1 cellular context compared by ENCODE assay signal in genomic region chr1:193185861-193186714, GRCh38.
TF ChIP-seq lines count a peak whose summit lies in the region.

A gene with protein sequence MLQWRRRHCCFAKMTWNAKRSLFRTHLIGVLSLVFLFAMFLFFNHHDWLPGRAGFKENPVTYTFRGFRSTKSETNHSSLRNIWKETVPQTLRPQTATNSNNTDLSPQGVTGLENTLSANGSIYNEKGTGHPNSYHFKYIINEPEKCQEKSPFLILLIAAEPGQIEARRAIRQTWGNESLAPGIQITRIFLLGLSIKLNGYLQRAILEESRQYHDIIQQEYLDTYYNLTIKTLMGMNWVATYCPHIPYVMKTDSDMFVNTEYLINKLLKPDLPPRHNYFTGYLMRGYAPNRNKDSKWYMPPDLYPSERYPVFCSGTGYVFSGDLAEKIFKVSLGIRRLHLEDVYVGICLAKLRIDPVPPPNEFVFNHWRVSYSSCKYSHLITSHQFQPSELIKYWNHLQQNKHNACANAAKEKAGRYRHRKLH (minus strand): TSS chr1:193186613. CDS start chr1:193181562, 5,051 bp downstream.

TF ChIP-seq in GM23338, 12 proteins besides CTCF, POLR2A, EP300 and RAD21 (continued from another document):
- TF ChIP-seq, protein P1, sequence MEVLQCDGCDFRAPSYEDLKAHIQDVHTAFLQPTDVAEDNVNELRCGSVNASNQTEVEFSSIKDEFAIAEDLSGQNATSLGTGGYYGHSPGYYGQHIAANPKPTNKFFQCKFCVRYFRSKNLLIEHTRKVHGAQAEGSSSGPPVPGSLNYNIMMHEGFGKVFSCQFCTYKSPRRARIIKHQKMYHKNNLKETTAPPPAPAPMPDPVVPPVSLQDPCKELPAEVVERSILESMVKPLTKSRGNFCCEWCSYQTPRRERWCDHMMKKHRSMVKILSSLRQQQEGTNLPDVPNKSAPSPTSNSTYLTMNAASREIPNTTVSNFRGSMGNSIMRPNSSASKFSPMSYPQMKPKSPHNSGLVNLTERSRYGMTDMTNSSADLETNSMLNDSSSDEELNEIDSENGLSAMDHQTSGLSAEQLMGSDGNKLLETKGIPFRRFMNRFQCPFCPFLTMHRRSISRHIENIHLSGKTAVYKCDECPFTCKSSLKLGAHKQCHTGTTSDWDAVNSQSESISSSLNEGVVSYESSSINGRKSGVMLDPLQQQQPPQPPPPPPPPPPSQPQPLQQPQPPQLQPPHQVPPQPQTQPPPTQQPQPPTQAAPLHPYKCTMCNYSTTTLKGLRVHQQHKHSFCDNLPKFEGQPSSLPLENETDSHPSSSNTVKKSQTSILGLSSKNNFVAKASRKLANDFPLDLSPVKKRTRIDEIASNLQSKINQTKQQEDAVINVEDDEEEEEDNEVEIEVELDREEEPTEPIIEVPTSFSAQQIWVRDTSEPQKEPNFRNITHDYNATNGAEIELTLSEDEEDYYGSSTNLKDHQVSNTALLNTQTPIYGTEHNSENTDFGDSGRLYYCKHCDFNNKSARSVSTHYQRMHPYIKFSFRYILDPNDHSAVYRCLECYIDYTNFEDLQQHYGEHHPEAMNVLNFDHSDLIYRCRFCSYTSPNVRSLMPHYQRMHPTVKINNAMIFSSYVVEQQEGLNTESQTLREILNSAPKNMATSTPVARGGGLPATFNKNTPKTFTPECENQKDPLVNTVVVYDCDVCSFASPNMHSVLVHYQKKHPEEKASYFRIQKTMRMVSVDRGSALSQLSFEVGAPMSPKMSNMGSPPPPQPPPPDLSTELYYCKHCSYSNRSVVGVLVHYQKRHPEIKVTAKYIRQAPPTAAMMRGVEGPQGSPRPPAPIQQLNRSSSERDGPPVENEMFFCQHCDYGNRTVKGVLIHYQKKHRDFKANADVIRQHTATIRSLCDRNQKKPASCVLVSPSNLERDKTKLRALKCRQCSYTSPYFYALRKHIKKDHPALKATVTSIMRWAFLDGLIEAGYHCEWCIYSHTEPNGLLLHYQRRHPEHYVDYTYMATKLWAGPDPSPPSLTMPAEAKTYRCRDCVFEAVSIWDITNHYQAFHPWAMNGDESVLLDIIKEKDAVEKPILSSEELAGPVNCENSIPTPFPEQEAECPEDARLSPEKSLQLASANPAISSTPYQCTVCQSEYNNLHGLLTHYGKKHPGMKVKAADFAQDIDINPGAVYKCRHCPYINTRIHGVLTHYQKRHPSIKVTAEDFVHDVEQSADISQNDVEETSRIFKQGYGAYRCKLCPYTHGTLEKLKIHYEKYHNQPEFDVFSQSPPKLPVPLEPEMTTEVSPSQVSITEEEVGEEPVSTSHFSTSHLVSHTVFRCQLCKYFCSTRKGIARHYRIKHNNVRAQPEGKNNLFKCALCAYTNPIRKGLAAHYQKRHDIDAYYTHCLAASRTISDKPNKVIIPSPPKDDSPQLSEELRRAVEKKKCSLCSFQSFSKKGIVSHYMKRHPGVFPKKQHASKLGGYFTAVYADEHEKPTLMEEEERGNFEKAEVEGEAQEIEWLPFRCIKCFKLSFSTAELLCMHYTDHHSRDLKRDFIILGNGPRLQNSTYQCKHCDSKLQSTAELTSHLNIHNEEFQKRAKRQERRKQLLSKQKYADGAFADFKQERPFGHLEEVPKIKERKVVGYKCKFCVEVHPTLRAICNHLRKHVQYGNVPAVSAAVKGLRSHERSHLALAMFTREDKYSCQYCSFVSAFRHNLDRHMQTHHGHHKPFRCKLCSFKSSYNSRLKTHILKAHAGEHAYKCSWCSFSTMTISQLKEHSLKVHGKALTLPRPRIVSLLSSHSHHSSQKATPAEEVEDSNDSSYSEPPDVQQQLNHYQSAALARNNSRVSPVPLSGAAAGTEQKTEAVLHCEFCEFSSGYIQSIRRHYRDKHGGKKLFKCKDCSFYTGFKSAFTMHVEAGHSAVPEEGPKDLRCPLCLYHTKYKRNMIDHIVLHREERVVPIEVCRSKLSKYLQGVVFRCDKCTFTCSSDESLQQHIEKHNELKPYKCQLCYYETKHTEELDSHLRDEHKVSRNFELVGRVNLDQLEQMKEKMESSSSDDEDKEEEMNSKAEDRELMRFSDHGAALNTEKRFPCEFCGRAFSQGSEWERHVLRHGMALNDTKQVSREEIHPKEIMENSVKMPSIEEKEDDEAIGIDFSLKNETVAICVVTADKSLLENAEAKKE (CRISPR knock-in tag; IDR thresholded peaks at IDR 0.05), result no peak
- TF ChIP-seq ZNF331 (CRISPR knock-in tag; IDR thresholded peaks at IDR 0.05; ENCODE audit: low read depth) (no peak), NANOG (IDR thresholded peaks at IDR 0.05; ENCODE audit: borderline replicate concordance) (no peak), REST (IDR thresholded peaks at IDR 0.05; ENCODE audit: unreplicated experiment) (no peak), EZH2phosphoT487 (IDR thresholded peaks at IDR 0.05; ENCODE audit: unreplicated experiment) (no peak)
